23 cellular contexts compared by ENCODE assay signal in genomic region chr5:173729079-173729765, GRCh38.
"Had no signal": no experiment of that assay in that cellular context is flagged by ENCODE, and none has a peak within 500 bp of the region (broad histone marks: within the 10 kb centered on the region; RNA-seq: fewer than 3 reads in every experiment).

No MANE protein-coding gene starts in this region.

- H3K36me3 Mint-ChIP-seq: activated naive CD4-positive, alpha-beta T cell treated with anti-CD3 and anti-CD28 coated beads, Interleukin-2, amount 10 ng/mL, durations not matched to agents 7 days and 5 days; natural killer cell treated with Interleukin-12 subunit alpha and Interleukin-12 subunit beta and Interleukin-15 and Interleukin-18, amount 100 ng/mL, for 72 hours had no signal

- ATAC-seq: activated CD4-positive, CD25-positive, alpha-beta regulatory T cell treated with anti-CD3 and anti-CD28 coated beads, Interleukin-2, amount 50 U/mL, for 24 hours; activated CD8-positive, alpha-beta T cell treated with anti-CD3 and anti-CD28 coated beads, Interleukin-2, amount 10 ng/mL, durations not matched to agents 7 days and 5 days; activated naive CD8-positive, alpha-beta T cell treated with anti-CD3 and anti-CD28 coated beads, Interleukin-2, amount 50 U/mL, for 24 hours had no signal

- H3K27ac ChIP-seq: brain microvascular endothelial cell, colonic mucosa, left ventricle myocardium inferior, tibial artery had no signal

- H3K27ac Mint-ChIP-seq: activated CD4-positive, alpha-beta T cell treated with anti-CD3 and anti-CD28 coated beads, Interleukin-2, amount 10 ng/mL, durations not matched to agents 7 days and 5 days; activated CD8-positive, alpha-beta T cell treated with anti-CD3 and anti-CD28 coated beads, Interleukin-2, amount 10 ng/mL, durations not matched to agents 7 days and 5 days; activated naive CD4-positive, alpha-beta T cell treated with anti-CD3 and anti-CD28 coated beads, Interleukin-2, amount 10 ng/mL, durations not matched to agents 7 days and 5 days; activated naive CD8-positive, alpha-beta T cell treated with anti-CD3 and anti-CD28 coated beads, Interleukin-2, amount 50 U/mL, for 24 hours; activated T-cell treated with anti-CD3 and anti-CD28 coated beads, Interleukin-2, amount 50 U/mL, for 24 hours; natural killer cell treated with Interleukin-12 subunit alpha and Interleukin-12 subunit beta and Interleukin-15 and Interleukin-18, amount 100 ng/mL, for 72 hours; T-helper 1 cell treated with Interleukin-12 subunit alpha and Interleukin-12 subunit beta and Interleukin-4 antibody, amounts not matched to agents 30 μg/mL and 1 μg/mL, for 36 hours had no signal

- H3K9me3 Mint-ChIP-seq: activated CD4-positive, alpha-beta T cell treated with anti-CD3 and anti-CD28 coated beads, Interleukin-2, amount 10 ng/mL, durations not matched to agents 7 days and 5 days; activated naive CD4-positive, alpha-beta T cell treated with anti-CD3 and anti-CD28 coated beads, Interleukin-2, amount 10 ng/mL, durations not matched to agents 7 days and 5 days; activated naive CD8-positive, alpha-beta T cell treated with anti-CD3 and anti-CD28 coated beads, Interleukin-2, amount 50 U/mL, for 24 hours; central memory CD8-positive, alpha-beta T cell; natural killer cell treated with Interleukin-12 subunit alpha and Interleukin-12 subunit beta and Interleukin-15 and Interleukin-18, amount 100 ng/mL, for 72 hours; T-helper 1 cell treated with Interleukin-12 subunit alpha and Interleukin-12 subunit beta and Interleukin-4 antibody, amounts not matched to agents 30 μg/mL and 1 μg/mL, for 36 hours had no signal

- H3K27me3 ChIP-seq: brain microvascular endothelial cell, colonic mucosa had no signal

- DNase-seq: activated CD4-positive, alpha-beta T cell treated with anti-CD3 and anti-CD28 coated beads, Interleukin-2, amount 10 ng/mL, durations not matched to agents 7 days and 5 days; activated CD8-positive, alpha-beta T cell treated with anti-CD3 and anti-CD28 coated beads, Interleukin-2, amount 10 ng/mL, durations not matched to agents 7 days and 5 days; activated naive CD4-positive, alpha-beta T cell treated with anti-CD3 and anti-CD28 coated beads, Interleukin-2, amount 10 ng/mL, durations not matched to agents 7 days and 5 days; activated naive CD8-positive, alpha-beta T cell treated with anti-CD3 and anti-CD28 coated beads, Interleukin-2, amount 50 U/mL, for 24 hours; activated T-cell treated with anti-CD3 and anti-CD28 coated beads, Interleukin-2, amount 50 U/mL, for 24 hours; anterior cingulate cortex; brain microvascular endothelial cell; colonic mucosa; erythroblast; foreskin melanocyte; glutamatergic neuron; hypothalamus; left ventricle myocardium inferior; nucleus accumbens; stimulated activated CD4-positive, alpha-beta T cell treated with anti-CD3 and anti-CD28 coated beads, Interleukin-12 subunit alpha, Interleukin-12 subunit beta, amount 100 ng/mL, for 4 hours; stimulated activated CD4-positive, alpha-beta T cell treated with anti-CD3 and anti-CD28 coated beads, Interleukin-2, amount 100 ng/mL, for 24 hours; stimulated activated naive CD4-positive, alpha-beta T cell treated with Interleukin-2 at 50 U/mL for 16 hours; tibial artery had no signal

- H3K4me1 ChIP-seq: colonic mucosa, left ventricle myocardium inferior, tibial artery had no signal

- H3K4me3 Mint-ChIP-seq: activated CD4-positive, alpha-beta T cell treated with anti-CD3 and anti-CD28 coated beads, Interleukin-2, amount 10 ng/mL, durations not matched to agents 7 days and 5 days; activated CD8-positive, alpha-beta T cell treated with anti-CD3 and anti-CD28 coated beads, Interleukin-2, amount 10 ng/mL, durations not matched to agents 7 days and 5 days; activated naive CD4-positive, alpha-beta T cell treated with anti-CD3 and anti-CD28 coated beads, Interleukin-2, amount 10 ng/mL, durations not matched to agents 7 days and 5 days; activated naive CD8-positive, alpha-beta T cell treated with anti-CD3 and anti-CD28 coated beads, Interleukin-2, amount 50 U/mL, for 24 hours; activated T-cell treated with anti-CD3 and anti-CD28 coated beads, Interleukin-2, amount 50 U/mL, for 24 hours; central memory CD8-positive, alpha-beta T cell; natural killer cell treated with Interleukin-12 subunit alpha and Interleukin-12 subunit beta and Interleukin-15 and Interleukin-18, amount 100 ng/mL, for 72 hours; T-helper 1 cell treated with Interleukin-12 subunit alpha and Interleukin-12 subunit beta and Interleukin-4 antibody, amounts not matched to agents 30 μg/mL and 1 μg/mL, for 36 hours had no signal

- H3K4me3 ChIP-seq: colonic mucosa, left ventricle myocardium inferior, tibial artery had no signal

- H3K9me3 ChIP-seq: colonic mucosa, tibial artery had no signal

- H3K36me3 ChIP-seq: brain microvascular endothelial cell, colonic mucosa, left ventricle myocardium inferior, tibial artery had no signal

- FAIRE-seq: endometrium had no signal

- H3K27me3 Mint-ChIP-seq: activated naive CD4-positive, alpha-beta T cell treated with anti-CD3 and anti-CD28 coated beads, Interleukin-2, amount 10 ng/mL, durations not matched to agents 7 days and 5 days; activated T-cell treated with anti-CD3 and anti-CD28 coated beads, Interleukin-2, amount 50 U/mL, for 24 hours; central memory CD8-positive, alpha-beta T cell had no signal

- H3K4me1 Mint-ChIP-seq: activated CD4-positive, alpha-beta T cell treated with anti-CD3 and anti-CD28 coated beads, Interleukin-2, amount 10 ng/mL, durations not matched to agents 7 days and 5 days; activated naive CD4-positive, alpha-beta T cell treated with anti-CD3 and anti-CD28 coated beads, Interleukin-2, amount 10 ng/mL, durations not matched to agents 7 days and 5 days; central memory CD8-positive, alpha-beta T cell had no signal
